In the genomic region with DNA sequence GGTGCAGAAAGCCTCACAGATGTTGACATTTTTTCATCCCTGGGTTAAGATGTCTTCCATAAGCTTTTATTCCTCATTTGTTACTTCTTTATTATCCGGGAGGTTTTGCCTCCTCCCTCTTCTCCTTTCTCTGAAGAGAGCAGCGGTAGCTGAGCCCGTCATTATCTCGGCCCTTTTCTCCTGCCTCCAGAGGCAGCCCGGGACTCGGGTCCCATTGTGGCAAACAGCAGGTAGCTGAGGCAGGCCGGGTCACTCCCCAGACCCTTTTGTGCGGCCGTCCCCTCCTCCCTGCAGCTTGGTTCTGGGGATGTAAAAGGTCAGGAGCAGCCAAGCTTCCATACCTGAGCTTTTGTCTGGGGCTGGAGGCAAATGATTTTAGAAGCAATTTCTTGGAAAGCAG, we compare ENCODE assay signal across 3 cellular contexts.
A peak's percentile ranks its signal among the peaks of the same experiment; 100 is the strongest.
TF ChIP-seq lines count a peak whose summit lies in the region.

No MANE protein-coding gene starts in this region.

TF ChIP-seq in GM23338, 12 proteins besides CTCF, POLR2A, EP300 and RAD21:
- no peak for TF ChIP-seq STAT1 (IDR thresholded peaks at IDR 0.05; ENCODE audit: unreplicated experiment)
- TF ChIP-seq, protein P1, sequence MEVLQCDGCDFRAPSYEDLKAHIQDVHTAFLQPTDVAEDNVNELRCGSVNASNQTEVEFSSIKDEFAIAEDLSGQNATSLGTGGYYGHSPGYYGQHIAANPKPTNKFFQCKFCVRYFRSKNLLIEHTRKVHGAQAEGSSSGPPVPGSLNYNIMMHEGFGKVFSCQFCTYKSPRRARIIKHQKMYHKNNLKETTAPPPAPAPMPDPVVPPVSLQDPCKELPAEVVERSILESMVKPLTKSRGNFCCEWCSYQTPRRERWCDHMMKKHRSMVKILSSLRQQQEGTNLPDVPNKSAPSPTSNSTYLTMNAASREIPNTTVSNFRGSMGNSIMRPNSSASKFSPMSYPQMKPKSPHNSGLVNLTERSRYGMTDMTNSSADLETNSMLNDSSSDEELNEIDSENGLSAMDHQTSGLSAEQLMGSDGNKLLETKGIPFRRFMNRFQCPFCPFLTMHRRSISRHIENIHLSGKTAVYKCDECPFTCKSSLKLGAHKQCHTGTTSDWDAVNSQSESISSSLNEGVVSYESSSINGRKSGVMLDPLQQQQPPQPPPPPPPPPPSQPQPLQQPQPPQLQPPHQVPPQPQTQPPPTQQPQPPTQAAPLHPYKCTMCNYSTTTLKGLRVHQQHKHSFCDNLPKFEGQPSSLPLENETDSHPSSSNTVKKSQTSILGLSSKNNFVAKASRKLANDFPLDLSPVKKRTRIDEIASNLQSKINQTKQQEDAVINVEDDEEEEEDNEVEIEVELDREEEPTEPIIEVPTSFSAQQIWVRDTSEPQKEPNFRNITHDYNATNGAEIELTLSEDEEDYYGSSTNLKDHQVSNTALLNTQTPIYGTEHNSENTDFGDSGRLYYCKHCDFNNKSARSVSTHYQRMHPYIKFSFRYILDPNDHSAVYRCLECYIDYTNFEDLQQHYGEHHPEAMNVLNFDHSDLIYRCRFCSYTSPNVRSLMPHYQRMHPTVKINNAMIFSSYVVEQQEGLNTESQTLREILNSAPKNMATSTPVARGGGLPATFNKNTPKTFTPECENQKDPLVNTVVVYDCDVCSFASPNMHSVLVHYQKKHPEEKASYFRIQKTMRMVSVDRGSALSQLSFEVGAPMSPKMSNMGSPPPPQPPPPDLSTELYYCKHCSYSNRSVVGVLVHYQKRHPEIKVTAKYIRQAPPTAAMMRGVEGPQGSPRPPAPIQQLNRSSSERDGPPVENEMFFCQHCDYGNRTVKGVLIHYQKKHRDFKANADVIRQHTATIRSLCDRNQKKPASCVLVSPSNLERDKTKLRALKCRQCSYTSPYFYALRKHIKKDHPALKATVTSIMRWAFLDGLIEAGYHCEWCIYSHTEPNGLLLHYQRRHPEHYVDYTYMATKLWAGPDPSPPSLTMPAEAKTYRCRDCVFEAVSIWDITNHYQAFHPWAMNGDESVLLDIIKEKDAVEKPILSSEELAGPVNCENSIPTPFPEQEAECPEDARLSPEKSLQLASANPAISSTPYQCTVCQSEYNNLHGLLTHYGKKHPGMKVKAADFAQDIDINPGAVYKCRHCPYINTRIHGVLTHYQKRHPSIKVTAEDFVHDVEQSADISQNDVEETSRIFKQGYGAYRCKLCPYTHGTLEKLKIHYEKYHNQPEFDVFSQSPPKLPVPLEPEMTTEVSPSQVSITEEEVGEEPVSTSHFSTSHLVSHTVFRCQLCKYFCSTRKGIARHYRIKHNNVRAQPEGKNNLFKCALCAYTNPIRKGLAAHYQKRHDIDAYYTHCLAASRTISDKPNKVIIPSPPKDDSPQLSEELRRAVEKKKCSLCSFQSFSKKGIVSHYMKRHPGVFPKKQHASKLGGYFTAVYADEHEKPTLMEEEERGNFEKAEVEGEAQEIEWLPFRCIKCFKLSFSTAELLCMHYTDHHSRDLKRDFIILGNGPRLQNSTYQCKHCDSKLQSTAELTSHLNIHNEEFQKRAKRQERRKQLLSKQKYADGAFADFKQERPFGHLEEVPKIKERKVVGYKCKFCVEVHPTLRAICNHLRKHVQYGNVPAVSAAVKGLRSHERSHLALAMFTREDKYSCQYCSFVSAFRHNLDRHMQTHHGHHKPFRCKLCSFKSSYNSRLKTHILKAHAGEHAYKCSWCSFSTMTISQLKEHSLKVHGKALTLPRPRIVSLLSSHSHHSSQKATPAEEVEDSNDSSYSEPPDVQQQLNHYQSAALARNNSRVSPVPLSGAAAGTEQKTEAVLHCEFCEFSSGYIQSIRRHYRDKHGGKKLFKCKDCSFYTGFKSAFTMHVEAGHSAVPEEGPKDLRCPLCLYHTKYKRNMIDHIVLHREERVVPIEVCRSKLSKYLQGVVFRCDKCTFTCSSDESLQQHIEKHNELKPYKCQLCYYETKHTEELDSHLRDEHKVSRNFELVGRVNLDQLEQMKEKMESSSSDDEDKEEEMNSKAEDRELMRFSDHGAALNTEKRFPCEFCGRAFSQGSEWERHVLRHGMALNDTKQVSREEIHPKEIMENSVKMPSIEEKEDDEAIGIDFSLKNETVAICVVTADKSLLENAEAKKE (CRISPR knock-in tag; IDR thresholded peaks at IDR 0.05), result 0 out of 2 replicates have a peak, but pooled peaks have one; percentile 43
TF ChIP-seq in GM23338: peak in this region for 1.

TF ChIP-seq in H1, 55 proteins besides CTCF, POLR2A, EP300 and RAD21:
- TF ChIP-seq RXRA (IDR thresholded peaks at IDR 0.05; ENCODE audit: insufficient read depth, low read depth, low read length), result 0 out of 2 replicates have a peak, but pooled peaks have one; percentile 70
- TF ChIP-seq KDM1A (IDR thresholded peaks at IDR 0.05; ENCODE audit: borderline replicate concordance, low read length), result no peak; the same call in 1 of the 2 replicates
- no peak for TF ChIP-seq CREB1 (IDR thresholded peaks at IDR 0.05)
- 0 out of 2 replicates have a peak, but pooled peaks have one; percentile 38 for TF ChIP-seq EGR1 (IDR thresholded peaks at IDR 0.05; ENCODE audit: borderline replicate concordance, low read depth, low read length)
- peak in 1 of 2 experiments; percentile 36; a peak in 2 of 4 replicates for TF ChIP-seq HDAC2 (IDR thresholded peaks at IDR 0.05; ENCODE audit: borderline replicate concordance in 1 of 2, low read depth in 2 of 2, low read length in 2 of 2)
- no peak for TF ChIP-seq RNF2 (IDR thresholded peaks at IDR 0.05; ENCODE audit: borderline replicate concordance, low read depth, low read length, missing control alignments, poor library complexity, severe bottlenecking)
- 0 out of 2 replicates have a peak, but pooled peaks have one; percentile 22 for TF ChIP-seq CHD2 (IDR thresholded peaks at IDR 0.05; ENCODE audit: low read length)
- TF ChIP-seq TAF1 (IDR thresholded peaks at IDR 0.05; ENCODE audit: low read depth, low read length), result 0 out of 2 replicates have a peak, but pooled peaks have one; percentile 35
- peak; percentile 80 for TF ChIP-seq YY1 (IDR thresholded peaks at IDR 0.05; ENCODE audit: low read depth, low read length)
- TF ChIP-seq ASH2L (IDR thresholded peaks at IDR 0.05; ENCODE audit: low read length), result peak; percentile 68
- TF ChIP-seq TBP (IDR thresholded peaks at IDR 0.05; ENCODE audit: low read depth, low read length), result 0 out of 2 replicates have a peak, but pooled peaks have one; percentile 21
TF ChIP-seq in H1: peak in this region for 8.

TF ChIP-seq in neural cell, 6 proteins besides CTCF, POLR2A, EP300 and RAD21:
- no peak for TF ChIP-seq POLR2AphosphoS5 (IDR thresholded peaks at IDR 0.05)
- TF ChIP-seq MXI1 (conservative IDR thresholded peaks at IDR 0.05; ENCODE audit: poor library complexity, severe bottlenecking), result no peak
- TF ChIP-seq, protein P2, sequence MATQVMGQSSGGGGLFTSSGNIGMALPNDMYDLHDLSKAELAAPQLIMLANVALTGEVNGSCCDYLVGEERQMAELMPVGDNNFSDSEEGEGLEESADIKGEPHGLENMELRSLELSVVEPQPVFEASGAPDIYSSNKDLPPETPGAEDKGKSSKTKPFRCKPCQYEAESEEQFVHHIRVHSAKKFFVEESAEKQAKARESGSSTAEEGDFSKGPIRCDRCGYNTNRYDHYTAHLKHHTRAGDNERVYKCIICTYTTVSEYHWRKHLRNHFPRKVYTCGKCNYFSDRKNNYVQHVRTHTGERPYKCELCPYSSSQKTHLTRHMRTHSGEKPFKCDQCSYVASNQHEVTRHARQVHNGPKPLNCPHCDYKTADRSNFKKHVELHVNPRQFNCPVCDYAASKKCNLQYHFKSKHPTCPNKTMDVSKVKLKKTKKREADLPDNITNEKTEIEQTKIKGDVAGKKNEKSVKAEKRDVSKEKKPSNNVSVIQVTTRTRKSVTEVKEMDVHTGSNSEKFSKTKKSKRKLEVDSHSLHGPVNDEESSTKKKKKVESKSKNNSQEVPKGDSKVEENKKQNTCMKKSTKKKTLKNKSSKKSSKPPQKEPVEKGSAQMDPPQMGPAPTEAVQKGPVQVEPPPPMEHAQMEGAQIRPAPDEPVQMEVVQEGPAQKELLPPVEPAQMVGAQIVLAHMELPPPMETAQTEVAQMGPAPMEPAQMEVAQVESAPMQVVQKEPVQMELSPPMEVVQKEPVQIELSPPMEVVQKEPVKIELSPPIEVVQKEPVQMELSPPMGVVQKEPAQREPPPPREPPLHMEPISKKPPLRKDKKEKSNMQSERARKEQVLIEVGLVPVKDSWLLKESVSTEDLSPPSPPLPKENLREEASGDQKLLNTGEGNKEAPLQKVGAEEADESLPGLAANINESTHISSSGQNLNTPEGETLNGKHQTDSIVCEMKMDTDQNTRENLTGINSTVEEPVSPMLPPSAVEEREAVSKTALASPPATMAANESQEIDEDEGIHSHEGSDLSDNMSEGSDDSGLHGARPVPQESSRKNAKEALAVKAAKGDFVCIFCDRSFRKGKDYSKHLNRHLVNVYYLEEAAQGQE (IDR thresholded peaks at IDR 0.05; ENCODE audit: borderline replicate concordance), result no peak
- TF ChIP-seq SMC3 (conservative IDR thresholded peaks at IDR 0.05; ENCODE audit: poor library complexity), result no peak
- TF ChIP-seq EZH2 (IDR thresholded peaks at IDR 0.05; ENCODE audit: borderline replicate concordance, insufficient read depth, low read length, poor library complexity, severe bottlenecking), result no peak
